In genomic region chr22:41001722-41002122, GRCh38 we compare ENCODE assay signal across 14 cellular contexts. TPM values are rescaled to one million over a fixed set of nuclear protein-coding genes. Genes with fewer than 3 reads are reported as not detected.
A peak's percentile ranks its signal among the peaks of the same experiment; 100 is the strongest.
DNase-seq lines count a peak whose midpoint lies in the region; ATAC-seq and TF ChIP-seq lines count a peak whose summit lies in the region.
"Had no signal": no experiment of that assay in that cellular context is flagged by ENCODE, and none has a peak within 500 bp of the region (broad histone marks: within the 10 kb centered on the region; RNA-seq: fewer than 3 reads in every experiment).

No MANE protein-coding gene starts in this region.

- H2BK12ac ChIP-seq in trophoblast cell (ENCODE audit: low read length), result no peak overlapping the region

- WGBS in trophoblast cell (ENCODE audit: extremely low coverage, insufficient coverage, insufficient read length), result no CpG with 5 or more reads among the region's 1 CpG

- no peak overlapping the region for H3K4me3 ChIP-seq in PC-3 (ENCODE audit: low read length)
- H3K4me3 ChIP-seq in fibroblast of pulmonary artery (replicated peaks; ENCODE audit: low read depth, low read length), result no peak overlapping the region
- H3K4me3 ChIP-seq in trophoblast cell (ENCODE audit: low read depth, low read length), result no peak overlapping the region
- H3K4me3 ChIP-seq: Peyer's patch had no signal

- peak overlapping the region; percentile 29 for H2BK120ac ChIP-seq in trophoblast cell (ENCODE audit: insufficient read depth, low read length, poor library complexity)

- H3K27ac ChIP-seq in PC-3 (ENCODE audit: low read length) (no peak overlapping the region), trophoblast cell (ENCODE audit: low read depth, low read length) (peak overlapping the region; percentile 97)
- H3K27ac ChIP-seq: Peyer's patch had no signal

- intact Hi-C loops in PC-3 (cut with micrococcal nuclease), result no loop called here

- H2AFZ ChIP-seq in PC-3 (ENCODE audit: low read length), result no peak overlapping the region
- no peak overlapping the region for H2AFZ ChIP-seq in trophoblast cell (ENCODE audit: insufficient read depth, low read length, poor library complexity)

- H3F3A ChIP-seq in PC-3 (ENCODE audit: low read length, unreplicated experiment), result no peaks in the 10 kb centered on the region

- no peak overlapping the region for H2AK5ac ChIP-seq in trophoblast cell (ENCODE audit: low read length)

- POLR2A ChIA-PET in PC-3 (lab: Charles Lee; ENCODE audit: unreplicated experiment), result no interaction called here

- H3K9me2 ChIP-seq in PC-3 (replicated peaks; ENCODE audit: low read length), result no peaks in the 10 kb centered on the region

- no peak overlapping the region for H4K8ac ChIP-seq in trophoblast cell (ENCODE audit: low read depth, low read length)

- peak overlapping the region; percentile 25; the same call in 1 of the 2 replicates for H3K4me2 ChIP-seq in PC-3 (ENCODE audit: low read length)
- H3K4me2 ChIP-seq in trophoblast cell (ENCODE audit: low read length), result peak overlapping the region; percentile 67

- H3K79me2 ChIP-seq in PC-3 (ENCODE audit: low read length), result no peaks in the 10 kb centered on the region
- H3K79me2 ChIP-seq in trophoblast cell (ENCODE audit: control insufficient read depth, insufficient read depth, low read length, poor library complexity), result no peaks in the 10 kb centered on the region

- peak; percentile 58 for ATAC-seq in PC-3
- ATAC-seq: stimulated activated effector memory CD8-positive, alpha-beta T cell treated with anti-CD3 and anti-CD28 coated beads, Interleukin-12 subunit alpha, Interleukin-12 subunit beta, amount 100 ng/mL, for 72 hours had no signal

- H3K18ac ChIP-seq in trophoblast cell (ENCODE audit: low read length), result no peak overlapping the region

- H4K20me1 ChIP-seq in PC-3 (ENCODE audit: low read length), result no peaks in the 10 kb centered on the region

- H3K79me1 ChIP-seq in trophoblast cell (ENCODE audit: low read length), result peaks cover 31% of the 10 kb centered on the region

- CTCF ChIA-PET in PC-3 (lab: Charles Lee), result no interaction called here

- H3K36me3 ChIP-seq in PC-3 (ENCODE audit: low read depth, low read length) (no peaks in the 10 kb centered on the region), trophoblast cell (ENCODE audit: control insufficient read depth in 1 of 2, insufficient read depth in 2 of 2, low read length in 2 of 2) (no peaks in the 10 kb centered on the region)
- H3K36me3 ChIP-seq: Peyer's patch had no signal

- no peak overlapping the region for H3K23ac ChIP-seq in trophoblast cell (ENCODE audit: low read length)

- DNase-seq in GM04504 (ENCODE audit: low read depth) (peak; percentile 21), PC-3 (peak; percentile 63), fibroblast of pulmonary artery (ENCODE audit: low read depth) (peak; percentile 42), trophoblast cell (peak; percentile 88 to 99), NCI-H345 (lab: John Stamatoyannopoulos, UW) (no peak), NCI-H146 treated with DMSO at 0.1 percent for 48 hours (lab: John Stamatoyannopoulos, UW; ENCODE audit: unreplicated experiment) (no peak), occipital lobe (lab: John Stamatoyannopoulos, UW) (no peak), DMS114 treated with DMSO at 0.1 percent for 48 hours (lab: John Stamatoyannopoulos, UW; ENCODE audit: unreplicated experiment) (no peak)
- DNase-seq: activated CD8-positive, alpha-beta memory T cell treated with anti-CD3 and anti-CD28 coated beads, Interleukin-2, amount 50 U/mL, for 4 hours; DMS79; endodermal cell; NCI-H2171; Peyer's patch had no signal

- peaks cover 22% of the 10 kb centered on the region for H3K4me1 ChIP-seq in PC-3 (ENCODE audit: insufficient read depth, low read length)
- H3K4me1 ChIP-seq in trophoblast cell (ENCODE audit: control insufficient read depth in 1 of 2, insufficient read depth in 2 of 2, low read length in 2 of 2), result peaks cover 8 to 17% of the 10 kb centered on the region in 2 experiments
- H3K4me1 ChIP-seq: Peyer's patch had no signal

- no peak overlapping the region for H4K12ac ChIP-seq in trophoblast cell (ENCODE audit: low read depth, low read length)

- H3K27me3 ChIP-seq in PC-3 (ENCODE audit: low read length), result no peaks in the 10 kb centered on the region
- no peaks in the 10 kb centered on the region for H3K27me3 ChIP-seq in trophoblast cell (ENCODE audit: insufficient read depth, low read length)
- H3K27me3 ChIP-seq: Peyer's patch had no signal

- no TSS peak for BruUV-seq in PC-3 (replicated peaks; lab: Mats Ljungman, UMichigan)

- no peak overlapping the region for H3K9ac ChIP-seq in PC-3 (ENCODE audit: low read length)
- no peak overlapping the region for H3K9ac ChIP-seq in trophoblast cell (ENCODE audit: low read length)

- no peak overlapping the region for H3K4ac ChIP-seq in trophoblast cell (ENCODE audit: low read depth, low read length)

- H2BK5ac ChIP-seq in trophoblast cell (ENCODE audit: low read depth, low read length, poor library complexity), result no peak overlapping the region

- H3K14ac ChIP-seq in trophoblast cell (ENCODE audit: low read length), result no peak overlapping the region

- H3K9me3 ChIP-seq in PC-3 (ENCODE audit: low read length), result no peaks in the 10 kb centered on the region
- H3K9me3 ChIP-seq in trophoblast cell (ENCODE audit: insufficient read depth, low read depth, low read length), result no peaks in the 10 kb centered on the region
- H3K9me3 ChIP-seq: Peyer's patch had no signal

- H4K91ac ChIP-seq in trophoblast cell (ENCODE audit: low read depth, low read length), result peak overlapping the region; percentile 28

- TF ChIP-seq CTCF in PC-3 (conservative IDR thresholded peaks at IDR 0.05; ENCODE audit: low read depth, low read length) (no peak), fibroblast of pulmonary artery (IDR thresholded peaks at IDR 0.05; ENCODE audit: low read length, missing control alignments) (no peak)

RNA-seq across cellular contexts. Expression of gene RBX1, which starts 50.5 kb away (rescaled TPM):
- total RNA-seq in PC-3 (2014; rRNA removed) (55.0 TPM in 2 replicates), occipital lobe (83.9 TPM)
- polyA plus RNA-seq in trophoblast cell (2013), result 94.4 and 100.0 TPM in 2 replicates

Comparison
In these comparisons a context has a peak if more than half of its experiments do, and no peak if none do; other contexts are left out.
1. DNase-seq: peak in GM04504 (single experiment), PC-3 (single experiment), fibroblast of pulmonary artery (single experiment) and trophoblast cell (2 of 2); none in NCI-H345 (single experiment), NCI-H146 treated with DMSO at 0.1 percent for 48 hours (single experiment), occipital lobe (single experiment) and DMS114 treated with DMSO at 0.1 percent for 48 hours (single experiment).